Comparison of ENCODE assay signal across 8 cellular contexts in the genomic region with DNA sequence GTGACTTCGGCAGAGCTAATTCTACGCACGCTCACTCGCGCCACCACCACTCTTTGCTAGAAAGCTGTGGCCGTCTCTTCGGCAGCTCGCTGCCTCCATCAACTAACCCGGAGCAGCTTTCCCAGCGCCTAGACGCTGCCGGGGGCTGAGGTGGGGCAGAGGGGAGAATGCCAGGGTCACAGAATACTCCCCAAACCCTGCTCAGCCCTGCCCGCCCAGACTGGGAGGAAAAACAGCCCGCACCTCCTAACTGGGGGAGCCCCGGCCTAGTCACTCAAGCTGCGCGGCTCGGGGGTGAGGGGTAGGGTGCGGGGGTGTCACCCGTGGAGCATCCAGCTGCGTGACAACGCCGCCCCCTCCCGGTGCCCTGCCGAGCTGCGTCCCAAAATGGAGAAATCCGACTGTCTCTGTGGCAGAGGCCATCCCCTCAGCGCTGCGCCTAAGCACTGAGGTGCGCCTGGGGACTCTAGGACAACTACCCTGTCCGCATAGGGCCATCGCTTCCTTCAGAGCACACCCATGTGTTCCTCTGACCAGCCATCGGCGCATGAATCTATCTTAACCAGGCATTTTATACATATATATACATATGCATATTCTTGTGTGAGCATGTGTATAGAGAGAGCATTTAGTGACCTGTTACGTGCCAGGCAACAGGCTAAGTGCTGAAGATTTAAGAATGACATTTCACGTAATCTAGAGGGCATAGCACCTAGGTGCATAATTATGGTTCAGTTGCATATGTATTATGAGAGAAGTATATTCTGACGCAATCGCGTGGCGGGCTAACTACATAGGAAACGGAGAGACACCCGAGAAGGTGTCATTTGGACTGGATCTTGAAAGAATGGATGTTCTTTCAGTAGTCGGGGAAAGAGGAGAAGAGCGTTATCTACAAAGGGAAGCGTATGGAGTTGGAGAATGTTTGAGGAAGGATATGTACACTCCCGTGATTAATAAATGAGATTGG. TPM values are rescaled to one million over a fixed set of nuclear protein-coding genes. Genes with fewer than 3 reads are reported as not detected.
DNase-seq lines count a peak whose midpoint lies in the region; ATAC-seq and TF ChIP-seq lines count a peak whose summit lies in the region.

No MANE protein-coding gene starts in this region.

- peak overlapping the region; percentile 79 for H3K4me3 ChIP-seq in lower leg skin (ENCODE audit: low read depth, poor library complexity, severe bottlenecking)

- no peaks in the 10 kb centered on the region for H3K27me3 Mint-ChIP-seq in dendritic cell treated with granulocyte-macrophage colony-stimulating factor and Interleukin-4, amounts not matched to agents 40 ng/mL and 50 ng/mL, for 4 days

- TF ChIP-seq CTCF in lower leg skin (IDR thresholded peaks at IDR 0.05) = peak in 2 of 3 donors; percentile 9 to 18

- H3K9me3 Mint-ChIP-seq in dendritic cell treated with granulocyte-macrophage colony-stimulating factor and Interleukin-4, amounts not matched to agents 40 ng/mL and 50 ng/mL, for 4 days = no peaks in the 10 kb centered on the region

- peak overlapping the region; percentile 98 for H3K27ac Mint-ChIP-seq in dendritic cell treated with granulocyte-macrophage colony-stimulating factor and Interleukin-4, amounts not matched to agents 40 ng/mL and 50 ng/mL, for 4 days

- peaks cover 38% of the 10 kb centered on the region for H3K4me1 Mint-ChIP-seq in dendritic cell treated with granulocyte-macrophage colony-stimulating factor and Interleukin-4, amounts not matched to agents 40 ng/mL and 50 ng/mL, for 4 days (ENCODE audit: low read depth)

- no peak for TF ChIP-seq POLR2A in lower leg skin (IDR thresholded peaks at IDR 0.05)

- H3K4me3 Mint-ChIP-seq in dendritic cell treated with granulocyte-macrophage colony-stimulating factor and Interleukin-4, amounts not matched to agents 40 ng/mL and 50 ng/mL, for 4 days = peak overlapping the region; percentile 87

- ATAC-seq in GM18511 (IDR thresholded peaks at IDR 0.05; ENCODE audit: unreplicated experiment) (peak; percentile 43), HG02943 (IDR thresholded peaks at IDR 0.05; ENCODE audit: low read depth, unreplicated experiment) (peak; percentile 45)

- 20 to 22% methylated on average over 45 to 46 of the region's 46 CpGs for WGBS in lower leg skin, 2 donors

- intact Hi-C loops in dendritic cell treated with granulocyte-macrophage colony-stimulating factor and Interleukin-4, amounts not matched to agents 40 ng/mL and 50 ng/mL, for 4 days (cut with micrococcal nuclease) = loop anchor here (1.0 to 10.0 kb wide), 6 partner anchors 8 to 1649 kb away; partner anchors contain the start of genes BCKDHB, PGM3 and RWDD2A
- intact Hi-C loops in lower leg skin (cut with DNase I; ENCODE audit: low total_unique reads) = no loop called here

- peaks cover 43% of the 10 kb centered on the region for H3K36me3 Mint-ChIP-seq in dendritic cell treated with granulocyte-macrophage colony-stimulating factor and Interleukin-4, amounts not matched to agents 40 ng/mL and 50 ng/mL, for 4 days (ENCODE audit: low read depth)

- DNase-seq in NCI-H446 (lab: John Stamatoyannopoulos, UW) = peak; percentile 6 to 63
- DNase-seq in activated CD4-positive, alpha-beta T cell treated with anti-CD3 and anti-CD28 coated beads, Interleukin-2, amount 50 U/mL, for 4 hours = peak; percentile 88 to 89
- DNase-seq in lower leg skin (ENCODE audit: low spot score in 2 of 2) = peak; percentile 87 to 98
- peak; percentile 86 to 89 for DNase-seq in stimulated activated CD4-positive, alpha-beta T cell treated with anti-CD3 and anti-CD28 coated beads, Interleukin-4, amount 100 ng/mL, for 4 hours
- DNase-seq in NCI-H2107 treated with DMSO at 0.1 percent for 48 hours (lab: John Stamatoyannopoulos, UW; ENCODE audit: unreplicated experiment) = no peak

RNA-seq across cellular contexts. Expression of gene TENT5A, which starts 1.5 kb away (rescaled TPM):
- 10 to 100 TPM; 18.4 to 26.6 (median 24.7) TPM for total RNA-seq in lower leg skin
